31 cellular contexts compared by ENCODE assay signal in genomic region chr4:16770887-16771286, GRCh38.
"Had no signal": no experiment of that assay in that cellular context is flagged by ENCODE, and none has a peak within 500 bp of the region (broad histone marks: within the 10 kb centered on the region; RNA-seq: fewer than 3 reads in every experiment).

No MANE protein-coding gene starts in this region.

- H3K4me1 ChIP-seq: pancreas, prostate gland, right atrium auricular region, right lobe of liver, suprapubic skin, testis, tibial artery, transverse colon, upper lobe of right lung, uterus had no signal

- H3K9me3 Mint-ChIP-seq: naive thymus-derived CD4-positive, alpha-beta T cell; natural killer cell; nephron progenitor cell; neural crest cell; stimulated activated naive CD8-positive, alpha-beta T cell treated with anti-CD3 and anti-CD28 coated beads, Interleukin-15, amount 100 ng/mL, for 72 hours; type B pancreatic cell had no signal

- H3K36me3 Mint-ChIP-seq: naive thymus-derived CD4-positive, alpha-beta T cell; natural killer cell; stimulated activated memory B cell treated with anti-CD40 and anti-IgM and Interleukin-4, amounts not matched to agents 10 μg/mL and 1 μg/mL and 100 μg/mL, for 72 hours had no signal

- H3K27ac Mint-ChIP-seq: natural killer cell; stimulated activated memory B cell treated with anti-CD40 and anti-IgM and Interleukin-4, amounts not matched to agents 10 μg/mL and 1 μg/mL and 100 μg/mL, for 72 hours; stimulated activated naive CD8-positive, alpha-beta T cell treated with anti-CD3 and anti-CD28 coated beads, Interleukin-15, amount 100 ng/mL, for 72 hours; type B pancreatic cell had no signal

- H3K4me3 ChIP-seq: pancreas, prostate gland, right atrium auricular region, right lobe of liver, skin epidermis, smooth muscle cell, spleen, suprapubic skin, testis, tibial artery, transverse colon, upper lobe of right lung, uterus had no signal

- H3K4me2 ChIP-seq: smooth muscle cell had no signal

- H3K27ac ChIP-seq: neutrophil, pancreas, prostate gland, right atrium auricular region, right lobe of liver, skin epidermis, spleen, suprapubic skin, testis, tibial artery, transverse colon, upper lobe of right lung, uterus had no signal

- DNase-seq: naive thymus-derived CD4-positive, alpha-beta T cell; natural killer cell; nephron progenitor cell; nucleus accumbens; pancreas; retina; right lobe of liver; spleen; stimulated activated CD4-positive, alpha-beta T cell treated with anti-CD3 and anti-CD28 coated beads, Interleukin-12 subunit alpha, Interleukin-12 subunit beta, amount 100 ng/mL, for 4 hours; stimulated activated CD4-positive, alpha-beta T cell treated with anti-CD3 and anti-CD28 coated beads, Interleukin-1b, Interleukin-23, amount 100 ng/mL, for 48 hours; stimulated activated CD4-positive, alpha-beta T cell treated with anti-CD3 and anti-CD28 coated beads, Interleukin-4, amount 100 ng/mL, for 1 hour; stimulated activated CD4-positive, alpha-beta T cell treated with anti-CD3 and anti-CD28 coated beads, Interleukin-4, amount 100 ng/mL, for 4 hours; stimulated activated CD8-positive, alpha-beta memory T cell treated with anti-CD3 and anti-CD28 coated beads, Interleukin-4, amount 100 ng/mL, for 48 hours; stimulated activated naive CD4-positive, alpha-beta T cell; stimulated activated naive CD8-positive, alpha-beta T cell treated with anti-CD3 and anti-CD28 coated beads, Interleukin-15, amount 100 ng/mL, for 72 hours; stimulated activated naive CD8-positive, alpha-beta T cell treated with anti-CD3 and anti-CD28 coated beads, Interleukin-15, Interleukin-2, amounts not matched to agents 100 U/mL and 50 U/mL, for 24 hours; substantia nigra; testis; tibial artery; transverse colon; upper lobe of right lung; uterus had no signal

- H3K4me1 Mint-ChIP-seq: naive thymus-derived CD4-positive, alpha-beta T cell; natural killer cell; stimulated activated memory B cell treated with anti-CD40 and anti-IgM and Interleukin-4, amounts not matched to agents 10 μg/mL and 1 μg/mL and 100 μg/mL, for 72 hours; stimulated activated naive CD8-positive, alpha-beta T cell treated with anti-CD3 and anti-CD28 coated beads, Interleukin-15, amount 100 ng/mL, for 72 hours had no signal

- H3K9me3 ChIP-seq: neutrophil, pancreas, prostate gland, right atrium auricular region, right lobe of liver, spleen, suprapubic skin, testis, tibial artery, transverse colon, upper lobe of right lung, uterus had no signal

- H3K27me3 Mint-ChIP-seq: stimulated activated memory B cell treated with anti-CD40 and anti-IgM and Interleukin-4, amounts not matched to agents 10 μg/mL and 1 μg/mL and 100 μg/mL, for 72 hours; stimulated activated naive CD8-positive, alpha-beta T cell treated with anti-CD3 and anti-CD28 coated beads, Interleukin-15, amount 100 ng/mL, for 72 hours had no signal

- H3K36me3 ChIP-seq: neutrophil, pancreas, prostate gland, right atrium auricular region, right lobe of liver, suprapubic skin, tibial artery, transverse colon, upper lobe of right lung, uterus had no signal

- ATAC-seq: naive thymus-derived CD4-positive, alpha-beta T cell; natural killer cell; pancreas; right lobe of liver; stimulated activated memory B cell treated with anti-CD40 and anti-IgM and Interleukin-4, amounts not matched to agents 10 μg/mL and 1 μg/mL and 100 μg/mL, for 72 hours; stimulated activated naive CD8-positive, alpha-beta T cell treated with anti-CD3 and anti-CD28 coated beads, Interleukin-15, amount 100 ng/mL, for 72 hours; stimulated activated naive CD8-positive, alpha-beta T cell treated with anti-CD3 and anti-CD28 coated beads, Interleukin-15, Interleukin-2, amounts not matched to agents 100 U/mL and 50 U/mL, for 24 hours; upper lobe of right lung had no signal

- H3K4me3 Mint-ChIP-seq: naive thymus-derived CD4-positive, alpha-beta T cell; natural killer cell; nephron progenitor cell; neural crest cell; stimulated activated memory B cell treated with anti-CD40 and anti-IgM and Interleukin-4, amounts not matched to agents 10 μg/mL and 1 μg/mL and 100 μg/mL, for 72 hours; stimulated activated naive CD8-positive, alpha-beta T cell treated with anti-CD3 and anti-CD28 coated beads, Interleukin-15, amount 100 ng/mL, for 72 hours; type B pancreatic cell had no signal

- H3K27me3 ChIP-seq: pancreas, right atrium auricular region, right lobe of liver, spleen, suprapubic skin, testis, tibial artery, transverse colon, upper lobe of right lung, uterus had no signal

- FAIRE-seq: pancreas had no signal
